Comparison of ENCODE assay signal across 16 cellular contexts in genomic region chr12:22190-22529, GRCh38. TPM values are rescaled to one million over a fixed set of nuclear protein-coding genes. Genes with fewer than 3 reads are reported as not detected.
DNase-seq lines count a peak whose midpoint lies in the region; ATAC-seq, FAIRE-seq and TF ChIP-seq lines count a peak whose summit lies in the region.
"Had no signal": no experiment of that assay in that cellular context is flagged by ENCODE, and none has a peak within 500 bp of the region (broad histone marks: within the 10 kb centered on the region; RNA-seq: fewer than 3 reads in every experiment).

No MANE protein-coding gene starts in this region.

- DNase-seq in activated naive CD4-positive, alpha-beta T cell treated with anti-CD3 and anti-CD28 coated beads, Interleukin-2, amount 50 U/mL, for 72 hours (ENCODE audit: low spot score in 2 of 2) = no peak
- DNase-seq in activated naive CD4-positive, alpha-beta T cell treated with Interleukin-2 at 50 U/mL for 16 hours = no peak
- DNase-seq in endodermal cell = peak; percentile 53
- no peak for DNase-seq in frontal cortex (ENCODE audit: low spot score in 2 of 2)
- DNase-seq in NCI-H1092 (lab: John Stamatoyannopoulos, UW) = no peak
- DNase-seq: activated CD4-positive, alpha-beta T cell treated with anti-CD3 and anti-CD28 coated beads, Interleukin-2, amount 10 ng/mL, durations not matched to agents 7 days and 5 days; activated naive CD8-positive, alpha-beta T cell treated with anti-CD3 and anti-CD28 coated beads, Interleukin-2, amount 10 ng/mL, durations not matched to agents 7 days and 5 days; mammary epithelial cell; NCI-H82; stimulated activated CD4-positive, alpha-beta T cell treated with anti-CD3 and anti-CD28 coated beads, Interleukin-4, amount 100 ng/mL, for 1 hour had no signal

- H3K27ac Mint-ChIP-seq in activated naive CD4-positive, alpha-beta T cell treated with anti-CD3 and anti-CD28 coated beads, Interleukin-2, amount 50 U/mL, for 72 hours = peak overlapping the region; percentile 18 to 55
- no peak overlapping the region for H3K27ac Mint-ChIP-seq in endodermal cell
- peak overlapping the region; percentile 9 for H3K27ac Mint-ChIP-seq in stimulated activated memory B cell treated with anti-CD40 and anti-IgM and Interleukin-4, amounts not matched to agents 10 μg/mL and 1 μg/mL and 100 μg/mL, for 72 hours
- H3K27ac Mint-ChIP-seq: activated CD4-positive, alpha-beta T cell treated with anti-CD3 and anti-CD28 coated beads, Interleukin-2, amount 10 ng/mL, durations not matched to agents 7 days and 5 days; activated naive CD8-positive, alpha-beta T cell treated with anti-CD3 and anti-CD28 coated beads, Interleukin-2, amount 10 ng/mL, durations not matched to agents 7 days and 5 days had no signal

- H3K36me3 Mint-ChIP-seq in activated naive CD4-positive, alpha-beta T cell treated with anti-CD3 and anti-CD28 coated beads, Interleukin-2, amount 50 U/mL, for 72 hours = no peaks in the 10 kb centered on the region
- H3K36me3 Mint-ChIP-seq in endodermal cell (ENCODE audit: low read depth) = peaks cover 26% of the 10 kb centered on the region
- H3K36me3 Mint-ChIP-seq in stimulated activated memory B cell treated with anti-CD40 and anti-IgM and Interleukin-4, amounts not matched to agents 10 μg/mL and 1 μg/mL and 100 μg/mL, for 72 hours = peaks cover 27% of the 10 kb centered on the region

- no peaks in the 10 kb centered on the region for H3K27me3 ChIP-seq in endodermal cell (ENCODE audit: control insufficient read depth, insufficient read depth, low read length, poor library complexity, severe bottlenecking)
- H3K27me3 ChIP-seq: testis had no signal

- no peak overlapping the region for H3K27ac ChIP-seq in endodermal cell (ENCODE audit: low read depth, low read length)
- H3K27ac ChIP-seq: prostate gland, testis had no signal

- 62 to 65% methylated on average over 3 to 4 of the region's 4 CpGs for WGBS in endodermal cell (ENCODE audit: insufficient coverage in 1 of 2, insufficient read length in 1 of 2), 2 experiments

- peaks cover 13% of the 10 kb centered on the region for H3K36me3 ChIP-seq in endodermal cell (ENCODE audit: control insufficient read depth, insufficient read depth, low read length)
- H3K36me3 ChIP-seq: prostate gland had no signal

- ATAC-seq in activated naive CD4-positive, alpha-beta T cell treated with anti-CD3 and anti-CD28 coated beads, Interleukin-2, amount 50 U/mL, for 72 hours = no peak
- ATAC-seq in HG03103 (IDR thresholded peaks at IDR 0.05; ENCODE audit: low read depth, unreplicated experiment) (peak; percentile 20), GM21576 (IDR thresholded peaks at IDR 0.05; ENCODE audit: unreplicated experiment) (no peak)
- ATAC-seq in stimulated activated memory B cell treated with anti-CD40 and anti-IgM and Interleukin-4, amounts not matched to agents 10 μg/mL and 1 μg/mL and 100 μg/mL, for 72 hours = no peak

- no peaks in the 10 kb centered on the region for H3K9me3 Mint-ChIP-seq in activated naive CD4-positive, alpha-beta T cell treated with anti-CD3 and anti-CD28 coated beads, Interleukin-2, amount 50 U/mL, for 72 hours
- H3K9me3 Mint-ChIP-seq in endodermal cell = no peaks in the 10 kb centered on the region
- H3K9me3 Mint-ChIP-seq in stimulated activated memory B cell treated with anti-CD40 and anti-IgM and Interleukin-4, amounts not matched to agents 10 μg/mL and 1 μg/mL and 100 μg/mL, for 72 hours = no peaks in the 10 kb centered on the region
- H3K9me3 Mint-ChIP-seq: activated CD4-positive, alpha-beta T cell treated with anti-CD3 and anti-CD28 coated beads, Interleukin-2, amount 10 ng/mL, durations not matched to agents 7 days and 5 days; activated naive CD8-positive, alpha-beta T cell treated with anti-CD3 and anti-CD28 coated beads, Interleukin-2, amount 10 ng/mL, durations not matched to agents 7 days and 5 days had no signal

- no peak overlapping the region for H3K4me3 Mint-ChIP-seq in endodermal cell
- H3K4me3 Mint-ChIP-seq in stimulated activated memory B cell treated with anti-CD40 and anti-IgM and Interleukin-4, amounts not matched to agents 10 μg/mL and 1 μg/mL and 100 μg/mL, for 72 hours = no peak overlapping the region
- H3K4me3 Mint-ChIP-seq: activated CD4-positive, alpha-beta T cell treated with anti-CD3 and anti-CD28 coated beads, Interleukin-2, amount 10 ng/mL, durations not matched to agents 7 days and 5 days; activated naive CD8-positive, alpha-beta T cell treated with anti-CD3 and anti-CD28 coated beads, Interleukin-2, amount 10 ng/mL, durations not matched to agents 7 days and 5 days had no signal

- no peaks in the 10 kb centered on the region for H3K9me3 ChIP-seq in endodermal cell (ENCODE audit: control insufficient read depth, low read length)
- H3K9me3 ChIP-seq: prostate gland, testis had no signal

- H3K9ac ChIP-seq in endodermal cell (ENCODE audit: extremely low read depth, low read length, poor library complexity, severe bottlenecking) = no peak overlapping the region

- H3K4me1 Mint-ChIP-seq in endodermal cell = no peaks in the 10 kb centered on the region
- H3K4me1 Mint-ChIP-seq in stimulated activated memory B cell treated with anti-CD40 and anti-IgM and Interleukin-4, amounts not matched to agents 10 μg/mL and 1 μg/mL and 100 μg/mL, for 72 hours = peaks cover 17% of the 10 kb centered on the region

- H3K4me1 ChIP-seq in endodermal cell (ENCODE audit: control insufficient read depth, insufficient read depth, low read length) = no peaks in the 10 kb centered on the region
- H3K4me1 ChIP-seq: prostate gland, testis had no signal

- H3K27me3 Mint-ChIP-seq in endodermal cell (ENCODE audit: insufficient read depth) = no peaks in the 10 kb centered on the region
- no peaks in the 10 kb centered on the region for H3K27me3 Mint-ChIP-seq in stimulated activated memory B cell treated with anti-CD40 and anti-IgM and Interleukin-4, amounts not matched to agents 10 μg/mL and 1 μg/mL and 100 μg/mL, for 72 hours
- H3K27me3 Mint-ChIP-seq: activated CD4-positive, alpha-beta T cell treated with anti-CD3 and anti-CD28 coated beads, Interleukin-2, amount 10 ng/mL, durations not matched to agents 7 days and 5 days; activated naive CD8-positive, alpha-beta T cell treated with anti-CD3 and anti-CD28 coated beads, Interleukin-2, amount 10 ng/mL, durations not matched to agents 7 days and 5 days had no signal

- no peak for FAIRE-seq in frontal cortex (lab: Jason Lieb, UNC)
- FAIRE-seq: G401.6 had no signal

- H3K4me3 ChIP-seq in endodermal cell (ENCODE audit: low read length) = no peak overlapping the region
- H3K4me3 ChIP-seq: prostate gland, testis had no signal

- TF ChIP-seq CTCF in endodermal cell (conservative IDR thresholded peaks at IDR 0.05) = peak; percentile 63

RNA-seq across cellular contexts. Expression of gene IQSEC3, which starts 44.4 kb away (rescaled TPM):
- total RNA-seq in activated naive CD4-positive, alpha-beta T cell treated with anti-CD3 and anti-CD28 coated beads, Interleukin-2, amount 50 U/mL, for 72 hours = 1 to 10 TPM in 1 of 2 donors, under 1 TPM in 1; 0.32 to 1.6 TPM
- 1 to 10 TPM; 1.5 to 2.7 TPM for total RNA-seq in endodermal cell
- polyA plus RNA-seq in endodermal cell (2013, experiment 1 of 2) = 1.5 TPM
- polyA plus RNA-seq in endodermal cell (2013, experiment 2 of 2) = 0.95 TPM
- total RNA-seq in frontal cortex = 4.1 TPM
- total RNA-seq: activated CD4-positive, alpha-beta T cell treated with anti-CD3 and anti-CD28 coated beads, Interleukin-2, amount 10 ng/mL, durations not matched to agents 7 days and 5 days; mammary epithelial cell had no signal
- polyA plus RNA-seq: mammary epithelial cell had no signal
